Comparison of ENCODE assay signal across 25 cellular contexts in genomic region chr21:26491663-26492062, GRCh38.
"Had no signal": no experiment of that assay in that cellular context is flagged by ENCODE, and none has a peak within 500 bp of the region (broad histone marks: within the 10 kb centered on the region; RNA-seq: fewer than 3 reads in every experiment).

No MANE protein-coding gene starts in this region.

- H3K36me3 ChIP-seq: sigmoid colon, vagina had no signal

- H3K27me3 Mint-ChIP-seq: activated B cell treated with CpG ODN at 0.5 μM for 24 hours; activated CD4-positive, alpha-beta T cell treated with anti-CD3 and anti-CD28 coated beads for 36 hours; activated naive CD8-positive, alpha-beta T cell treated with anti-CD3 and anti-CD28 coated beads, Interleukin-2, amount 10 ng/mL, durations not matched to agents 7 days and 5 days; natural killer cell treated with Interleukin-12 subunit alpha and Interleukin-12 subunit beta and Interleukin-15 and Interleukin-18, amount 100 ng/mL, for 72 hours had no signal

- H3K4me3 Mint-ChIP-seq: activated B cell treated with CpG ODN at 0.5 μM for 24 hours; activated CD4-positive, alpha-beta T cell treated with anti-CD3 and anti-CD28 coated beads for 36 hours; activated naive CD4-positive, alpha-beta T cell treated with anti-CD3 and anti-CD28 coated beads for 36 hours; activated naive CD8-positive, alpha-beta T cell treated with anti-CD3 and anti-CD28 coated beads, Interleukin-2, amount 10 ng/mL, durations not matched to agents 7 days and 5 days; activated T-cell treated with anti-CD3 and anti-CD28 coated beads, Interleukin-2, amount 50 U/mL, for 72 hours; natural killer cell treated with Interleukin-12 subunit alpha and Interleukin-12 subunit beta and Interleukin-15 and Interleukin-18, amount 100 ng/mL, for 72 hours had no signal

- H3K4me1 ChIP-seq: sigmoid colon, testis, vagina had no signal

- H3K27ac ChIP-seq: coronary artery, sigmoid colon, testis, vagina had no signal

- H3K27me3 ChIP-seq: sigmoid colon, testis, vagina had no signal

- DNase-seq: activated B cell treated with CpG ODN at 0.5 μM for 24 hours; activated CD4-positive, alpha-beta T cell treated with anti-CD3 and anti-CD28 coated beads for 36 hours; activated CD4-positive, alpha-beta T cell treated with anti-CD3 and anti-CD28 coated beads, Interleukin-2, amount 50 U/mL, for 48 hours; activated CD8-positive, alpha-beta memory T cell treated with anti-CD3 and anti-CD28 coated beads, Interleukin-2, amount 50 U/mL, for 48 hours; activated effector memory CD4-positive, alpha-beta T cell treated with Interleukin-2 at 50 U/mL for 16 hours; activated naive CD4-positive, alpha-beta T cell treated with anti-CD3 and anti-CD28 coated beads for 36 hours; activated naive CD8-positive, alpha-beta T cell treated with anti-CD3 and anti-CD28 coated beads, Interleukin-2, amount 10 ng/mL, durations not matched to agents 7 days and 5 days; activated T-cell treated with anti-CD3 and anti-CD28 coated beads, Interleukin-2, amount 50 U/mL, for 72 hours; amniotic stem cell; cerebellar nuclear complex; foreskin melanocyte; hippocampal formation; left ventricle myocardium superior; mammary epithelial cell; sigmoid colon; stimulated activated CD4-positive, alpha-beta T cell treated with anti-CD3 and anti-CD28 coated beads, Interleukin-15, amount 100 ng/mL, for 24 hours; stimulated activated CD8-positive, alpha-beta memory T cell treated with anti-CD3 and anti-CD28 coated beads, Interleukin-4, amount 100 ng/mL, for 48 hours; stimulated activated naive CD4-positive, alpha-beta T cell; T-helper 9 cell; testis had no signal

- H3K36me3 Mint-ChIP-seq: activated naive CD8-positive, alpha-beta T cell treated with anti-CD3 and anti-CD28 coated beads, Interleukin-2, amount 10 ng/mL, durations not matched to agents 7 days and 5 days; natural killer cell treated with Interleukin-12 subunit alpha and Interleukin-12 subunit beta and Interleukin-15 and Interleukin-18, amount 100 ng/mL, for 72 hours had no signal

- H3K9me3 Mint-ChIP-seq: activated naive CD4-positive, alpha-beta T cell treated with anti-CD3 and anti-CD28 coated beads for 36 hours; type B pancreatic cell had no signal

- H3K4me3 ChIP-seq: coronary artery, sigmoid colon, smooth muscle cell, testis, vagina had no signal

- H3K4me1 Mint-ChIP-seq: activated B cell treated with CpG ODN at 0.5 μM for 24 hours; activated CD4-positive, alpha-beta T cell treated with anti-CD3 and anti-CD28 coated beads for 36 hours; activated naive CD8-positive, alpha-beta T cell treated with anti-CD3 and anti-CD28 coated beads, Interleukin-2, amount 10 ng/mL, durations not matched to agents 7 days and 5 days had no signal

- H3K27ac Mint-ChIP-seq: activated B cell treated with CpG ODN at 0.5 μM for 24 hours; activated CD4-positive, alpha-beta T cell treated with anti-CD3 and anti-CD28 coated beads for 36 hours; activated naive CD4-positive, alpha-beta T cell treated with anti-CD3 and anti-CD28 coated beads for 36 hours; activated naive CD8-positive, alpha-beta T cell treated with anti-CD3 and anti-CD28 coated beads, Interleukin-2, amount 10 ng/mL, durations not matched to agents 7 days and 5 days; activated T-cell treated with anti-CD3 and anti-CD28 coated beads, Interleukin-2, amount 50 U/mL, for 72 hours; natural killer cell treated with Interleukin-12 subunit alpha and Interleukin-12 subunit beta and Interleukin-15 and Interleukin-18, amount 100 ng/mL, for 72 hours had no signal

- H3K9me3 ChIP-seq: sigmoid colon, testis, vagina had no signal
